In the genomic region with DNA sequence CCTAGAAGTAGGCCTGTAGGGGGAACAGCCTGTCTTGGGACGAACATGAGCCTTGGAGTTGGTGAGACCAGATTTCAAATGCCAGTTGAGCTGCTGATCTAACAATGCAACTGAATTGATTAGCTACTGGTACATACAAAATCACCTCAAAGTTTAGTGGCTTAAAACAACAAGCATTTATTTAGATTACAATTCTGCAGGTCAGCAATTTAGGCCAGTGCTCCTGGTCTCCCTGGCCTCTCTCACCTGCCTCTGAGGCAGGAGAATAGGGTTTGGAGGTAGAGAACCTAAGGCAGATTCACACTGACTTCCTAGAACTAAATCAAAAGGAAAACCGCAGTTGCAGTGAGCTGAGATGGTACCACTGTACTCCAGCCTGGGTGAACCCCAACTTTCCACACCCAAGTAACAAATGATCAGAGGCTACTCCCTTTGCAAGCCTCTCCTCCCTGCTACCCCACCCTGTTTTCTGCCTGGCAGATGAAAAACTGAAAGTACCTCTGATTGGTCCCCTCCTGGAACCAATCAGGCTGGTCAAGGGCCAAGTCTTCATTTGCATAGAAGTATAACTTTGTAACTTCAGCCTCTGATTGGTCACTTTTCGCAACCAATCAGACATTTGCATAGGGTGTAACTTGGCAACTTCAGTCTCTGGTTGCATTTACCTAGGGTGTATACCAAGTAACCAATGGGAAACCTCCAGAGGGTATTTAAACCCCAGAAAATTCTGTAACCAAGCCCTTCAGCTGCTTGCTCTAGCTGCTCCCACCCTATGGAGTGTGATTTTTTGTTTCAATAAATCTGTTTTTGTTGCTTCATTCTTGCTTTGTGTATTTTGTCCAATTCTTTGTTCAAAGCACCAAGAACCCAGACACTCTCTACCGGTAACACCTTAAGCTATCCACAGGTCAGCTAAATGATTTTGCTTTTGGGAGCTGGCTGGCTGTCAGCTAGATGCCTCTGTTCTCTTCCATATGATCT, we compare ENCODE assay signal across 9 cellular contexts. TPM values are rescaled to one million over a fixed set of nuclear protein-coding genes. Genes with fewer than 3 reads are reported as not detected.
DNase-seq lines count a peak whose midpoint lies in the region; ATAC-seq, FAIRE-seq and TF ChIP-seq lines count a peak whose summit lies in the region.
"Had no signal": no experiment of that assay in that cellular context is flagged by ENCODE, and none has a peak within 500 bp of the region (broad histone marks: within the 10 kb centered on the region; RNA-seq: fewer than 3 reads in every experiment).

No MANE protein-coding gene starts in this region.

- H3K9me3 Mint-ChIP-seq in activated naive CD8-positive, alpha-beta T cell treated with anti-CD3 and anti-CD28 coated beads, Interleukin-2, amount 10 ng/mL, durations not matched to agents 7 days and 5 days, result no peaks in the 10 kb centered on the region
- no peaks in the 10 kb centered on the region for H3K9me3 Mint-ChIP-seq in activated naive CD8-positive, alpha-beta T cell treated with anti-CD3 and anti-CD28 coated beads for 36 hours
- H3K9me3 Mint-ChIP-seq in type B pancreatic cell, result no peaks in the 10 kb centered on the region

- H3K27ac Mint-ChIP-seq in activated naive CD8-positive, alpha-beta T cell treated with anti-CD3 and anti-CD28 coated beads, Interleukin-2, amount 10 ng/mL, durations not matched to agents 7 days and 5 days, result no peak overlapping the region
- H3K27ac Mint-ChIP-seq in activated naive CD8-positive, alpha-beta T cell treated with anti-CD3 and anti-CD28 coated beads for 36 hours, result no peak overlapping the region
- peak overlapping the region; percentile 47 for H3K27ac Mint-ChIP-seq in type B pancreatic cell

- no peaks in the 10 kb centered on the region for H3F3A ChIP-seq in PC-3 (ENCODE audit: low read length, unreplicated experiment)

- POLR2A ChIA-PET in activated naive CD8-positive, alpha-beta T cell treated with anti-CD3 and anti-CD28 coated beads, Interleukin-2, amount 10 ng/mL, durations not matched to agents 7 days and 5 days (lab: Charles Lee), result interaction anchor here (0.5 to 1.3 kb wide), 3 partner anchors 8 to 70 kb away, joined by 3 read pairs; partner anchors contain the start of gene UBR2
- POLR2A ChIA-PET in PC-3 (lab: Charles Lee; ENCODE audit: unreplicated experiment) (no interaction called here), H1 (lab: Charles Lee; ENCODE audit: partially characterized antibody) (interaction anchor here (0.8 to 1.5 kb wide), 2 partner anchors 9 to 15 kb away, joined by 3 to 6 read pairs; partner anchors contain the start of gene UBR2)

- no peak overlapping the region for H3K9ac ChIP-seq in PC-3 (ENCODE audit: low read length)
- H3K9ac ChIP-seq in H1 (replicated peaks in 1 of 4; ENCODE audit: extremely low read depth in 1 of 4, low read depth in 3 of 4, low read length in 3 of 4), result no peak overlapping the region

- no peak for FAIRE-seq in H1 (lab: Jason Lieb, UNC)

- TF ChIP-seq RAD21 in H1 (IDR thresholded peaks at IDR 0.05 in 1 of 2, conservative IDR thresholded peaks at IDR 0.05 in 1 of 2; ENCODE audit: low read depth in 2 of 2, low read length in 2 of 2), result no peak

- no peaks in the 10 kb centered on the region for H3K79me2 ChIP-seq in PC-3 (ENCODE audit: low read length)
- no peaks in the 10 kb centered on the region for H3K79me2 ChIP-seq in H1 (ENCODE audit: control insufficient read depth in 1 of 2, insufficient read depth in 2 of 2, low read length in 2 of 2)
- no peaks in the 10 kb centered on the region for H3K79me2 ChIP-seq in osteoblast (ENCODE audit: insufficient read depth, low read length)

- no peak overlapping the region for H3K27ac ChIP-seq in PC-3 (ENCODE audit: low read length)
- H3K27ac ChIP-seq in H1 (ENCODE audit: low read depth, low read length), result no peak overlapping the region
- H3K27ac ChIP-seq in osteoblast (ENCODE audit: low read depth, low read length), result no peak overlapping the region
- H3K27ac ChIP-seq: esophagus squamous epithelium had no signal

- H2AFZ ChIP-seq in PC-3 (ENCODE audit: low read length) (no peak overlapping the region), H1 (ENCODE audit: low read length) (0 out of 2 replicates have a peak overlapping the region, but pooled peaks have one; percentile 6), osteoblast (ENCODE audit: low read length) (no peak overlapping the region)

- peaks cover 4% of the 10 kb centered on the region for H3K4me1 Mint-ChIP-seq in activated naive CD8-positive, alpha-beta T cell treated with anti-CD3 and anti-CD28 coated beads, Interleukin-2, amount 10 ng/mL, durations not matched to agents 7 days and 5 days
- peaks cover 3% of the 10 kb centered on the region for H3K4me1 Mint-ChIP-seq in activated naive CD8-positive, alpha-beta T cell treated with anti-CD3 and anti-CD28 coated beads for 36 hours
- no peaks in the 10 kb centered on the region for H3K4me1 Mint-ChIP-seq in type B pancreatic cell (ENCODE audit: unreplicated experiment)

- no peak overlapping the region for H3K23ac ChIP-seq in H1 (ENCODE audit: insufficient read length)

- no peak overlapping the region for H2BK15ac ChIP-seq in H1 (ENCODE audit: low read length)

- H4K5ac ChIP-seq in H1 (ENCODE audit: insufficient read length, low read depth, low read length), result no peak overlapping the region

- H3K36me3 ChIP-seq in PC-3 (ENCODE audit: low read depth, low read length), result no peaks in the 10 kb centered on the region
- no peaks in the 10 kb centered on the region for H3K36me3 ChIP-seq in H1 (ENCODE audit: control insufficient read depth in 2 of 4, insufficient read depth in 4 of 4, low read length in 3 of 4)
- no peaks in the 10 kb centered on the region for H3K36me3 ChIP-seq in osteoblast (ENCODE audit: insufficient read depth, low read length)
- H3K36me3 ChIP-seq: esophagus squamous epithelium had no signal

- no peak overlapping the region for H2BK12ac ChIP-seq in H1 (ENCODE audit: low read depth, low read length)

- no peak overlapping the region for H4K8ac ChIP-seq in H1 (ENCODE audit: extremely low read depth, insufficient read depth, low read length)

- H3K9me3 ChIP-seq in PC-3 (ENCODE audit: low read length) (no peaks in the 10 kb centered on the region), H1 (ENCODE audit: insufficient read depth in 2 of 2, low read depth in 1 of 2, low read length in 1 of 2) (peaks cover 3 to 4% of the 10 kb centered on the region in 2 experiments; a peak in 2 of 4 replicates), osteoblast (ENCODE audit: low read depth, low read length) (no peaks in the 10 kb centered on the region)
- H3K9me3 ChIP-seq: esophagus squamous epithelium had no signal

- CTCF ChIA-PET in PC-3 (lab: Charles Lee), result no interaction called here
- CTCF ChIA-PET in H1 (lab: Charles Lee; ENCODE audit: partially characterized antibody), result interaction anchor here (0.6 to 2.8 kb wide), 6 partner anchors 8 to 395 kb away, joined by 3 to 21 read pairs (median 6); partner anchors contain the start of gene UBR2

- BruUV-seq in PC-3 (replicated peaks; lab: Mats Ljungman, UMichigan), result no TSS peak

- H4K91ac ChIP-seq in H1 (replicated peaks; ENCODE audit: insufficient read length, low read length), result no peak overlapping the region

- H3K4me3 Mint-ChIP-seq in activated naive CD8-positive, alpha-beta T cell treated with anti-CD3 and anti-CD28 coated beads, Interleukin-2, amount 10 ng/mL, durations not matched to agents 7 days and 5 days, result no peak overlapping the region
- H3K4me3 Mint-ChIP-seq in activated naive CD8-positive, alpha-beta T cell treated with anti-CD3 and anti-CD28 coated beads for 36 hours, result no peak overlapping the region
- peak overlapping the region; percentile 3 for H3K4me3 Mint-ChIP-seq in type B pancreatic cell

- H3K4me2 ChIP-seq in PC-3 (ENCODE audit: low read length) (no peak overlapping the region), H1 (ENCODE audit: insufficient read depth in 1 of 2, low read depth in 2 of 2, low read length in 2 of 2) (no peak overlapping the region), osteoblast (ENCODE audit: insufficient read depth, low read length) (no peak overlapping the region)

- H3K18ac ChIP-seq in H1 (ENCODE audit: extremely low read depth, low read length), result no peak overlapping the region

- no peak for TF ChIP-seq POLR2A in H1 (IDR thresholded peaks at IDR 0.05; ENCODE audit: control extremely low read depth in 1 of 2, low read depth in 2 of 2, low read length in 2 of 2)

- no peak overlapping the region for H2BK20ac ChIP-seq in H1 (ENCODE audit: low read length)

- H3K4me1 ChIP-seq in PC-3 (ENCODE audit: insufficient read depth, low read length), result no peaks in the 10 kb centered on the region
- no peaks in the 10 kb centered on the region for H3K4me1 ChIP-seq in H1 (replicated peaks in 1 of 4; ENCODE audit: control insufficient read depth in 3 of 4, insufficient read depth in 4 of 4, low read length in 3 of 4)
- no peaks in the 10 kb centered on the region for H3K4me1 ChIP-seq in osteoblast (ENCODE audit: insufficient read depth, low read length)

- H3K4me3 ChIP-seq in PC-3 (ENCODE audit: low read length) (no peak overlapping the region), H1 (ENCODE audit: extremely low read depth in 1 of 4, insufficient read depth in 2 of 4, low read depth in 3 of 4, low read length in 4 of 4) (no peak overlapping the region), osteoblast (ENCODE audit: insufficient read depth, low read length) (no peak overlapping the region)
- H3K4me3 ChIP-seq: esophagus squamous epithelium had no signal

- no peak for TF ChIP-seq EP300 in H1 (IDR thresholded peaks at IDR 0.05; ENCODE audit: borderline replicate concordance in 1 of 2, low read depth in 2 of 2, low read length in 2 of 2)

- H3K14ac ChIP-seq in H1 (ENCODE audit: insufficient read length), result no peak overlapping the region

- H3K27me3 ChIP-seq in PC-3 (ENCODE audit: low read length), result no peaks in the 10 kb centered on the region
- peaks cover 0 to 2% (median 0%) of the 10 kb centered on the region in 4 experiments; a peak in 1 of 7 replicates for H3K27me3 ChIP-seq in H1 (replicated peaks in 1 of 4; ENCODE audit: control insufficient read depth in 3 of 4, extremely low read depth in 1 of 4, insufficient read depth in 3 of 4, low read length in 3 of 4)
- H3K27me3 ChIP-seq in osteoblast (ENCODE audit: insufficient read depth, low read length), result no peaks in the 10 kb centered on the region
- H3K27me3 ChIP-seq: esophagus squamous epithelium had no signal

- no peak overlapping the region for H2AK5ac ChIP-seq in H1 (ENCODE audit: low read depth, low read length)

- 94% methylated on average over 4 of the region's 4 CpGs; no CpG with 5 or more reads in 1 of the 2 experiments for WGBS in H1 (ENCODE audit: extremely low coverage in 1 of 2, insufficient coverage in 1 of 2, insufficient read length in 1 of 2, insufficient replicate concordance in 2 of 2, low coverage in 1 of 2, low lambda C conversion rate in 2 of 2, missing lambda C conversion rate in 1 of 2), 2 experiments

- no peaks in the 10 kb centered on the region for H4K20me1 ChIP-seq in PC-3 (ENCODE audit: low read length)
- H4K20me1 ChIP-seq in H1 (replicated peaks in 1 of 2; ENCODE audit: control insufficient read depth in 1 of 2, insufficient read depth in 2 of 2, low read length in 2 of 2), result no peaks in the 10 kb centered on the region
- H4K20me1 ChIP-seq in osteoblast (ENCODE audit: insufficient read depth, low read length), result no peaks in the 10 kb centered on the region

- H3K23me2 ChIP-seq in H1 (ENCODE audit: low read depth, low read length), result no peaks in the 10 kb centered on the region

- peaks cover 3% of the 10 kb centered on the region for H3K36me3 Mint-ChIP-seq in activated naive CD8-positive, alpha-beta T cell treated with anti-CD3 and anti-CD28 coated beads, Interleukin-2, amount 10 ng/mL, durations not matched to agents 7 days and 5 days
- H3K36me3 Mint-ChIP-seq in activated naive CD8-positive, alpha-beta T cell treated with anti-CD3 and anti-CD28 coated beads for 36 hours, result peaks cover 1% of the 10 kb centered on the region
- no peaks in the 10 kb centered on the region for H3K36me3 Mint-ChIP-seq in type B pancreatic cell

- H3K27me3 Mint-ChIP-seq in activated naive CD8-positive, alpha-beta T cell treated with anti-CD3 and anti-CD28 coated beads, Interleukin-2, amount 10 ng/mL, durations not matched to agents 7 days and 5 days, result peaks cover 19% of the 10 kb centered on the region
- peaks cover 13% of the 10 kb centered on the region for H3K27me3 Mint-ChIP-seq in activated naive CD8-positive, alpha-beta T cell treated with anti-CD3 and anti-CD28 coated beads for 36 hours
- no peaks in the 10 kb centered on the region for H3K27me3 Mint-ChIP-seq in type B pancreatic cell

- no peak overlapping the region for H2BK120ac ChIP-seq in H1 (replicated peaks; ENCODE audit: low read depth, low read length)

- no peaks in the 10 kb centered on the region for H3K9me2 ChIP-seq in PC-3 (replicated peaks; ENCODE audit: low read length)

- no peak for DNase-seq in activated naive CD8-positive, alpha-beta T cell treated with anti-CD3 and anti-CD28 coated beads, Interleukin-2, amount 10 ng/mL, durations not matched to agents 7 days and 5 days
- no peak for DNase-seq in activated naive CD8-positive, alpha-beta T cell treated with anti-CD3 and anti-CD28 coated beads for 36 hours
- DNase-seq in PC-3 (peak; percentile 47), H1 (ENCODE audit: low read depth in 1 of 2, low spot score in 2 of 2) (no peak), type B pancreatic cell (ENCODE audit: extremely low spot score, unreplicated experiment) (no peak), left cardiac atrium (no peak), osteoblast (ENCODE audit: insufficient read length, low spot score, missing footprints) (no peak), kidney tubule cell (ENCODE audit: low spot score) (no peak)
- DNase-seq: esophagus squamous epithelium had no signal

- TF ChIP-seq CTCF in PC-3 (conservative IDR thresholded peaks at IDR 0.05; ENCODE audit: low read depth, low read length), result no peak
- TF ChIP-seq CTCF in H1 (IDR thresholded peaks at IDR 0.05; ENCODE audit: control extremely low read depth in 1 of 3, insufficient read depth in 1 of 3, low read depth in 1 of 3, low read length in 3 of 3), result no peak
- TF ChIP-seq CTCF in type B pancreatic cell (conservative IDR thresholded peaks at IDR 0.05), result no peak
- no peak for TF ChIP-seq CTCF in osteoblast (IDR thresholded peaks at IDR 0.05; ENCODE audit: extremely low read depth, low read depth, low read length)

- H3K79me1 ChIP-seq in H1 (ENCODE audit: low read depth, low read length), result no peaks in the 10 kb centered on the region

- no peak overlapping the region for H3K4ac ChIP-seq in H1 (replicated peaks; ENCODE audit: insufficient read length, low read depth, low read length)

- peak; percentile 61 for ATAC-seq in activated naive CD8-positive, alpha-beta T cell treated with anti-CD3 and anti-CD28 coated beads, Interleukin-2, amount 10 ng/mL, durations not matched to agents 7 days and 5 days (ENCODE audit: low read depth)
- no peak for ATAC-seq in PC-3
- ATAC-seq in left cardiac atrium, result no peak

- no peak overlapping the region for H2BK5ac ChIP-seq in H1 (ENCODE audit: low read depth, low read length)

- no peak overlapping the region for H3K56ac ChIP-seq in H1 (replicated peaks; ENCODE audit: insufficient read length, low read depth, low read length)

- intact Hi-C loops in PC-3 (cut with micrococcal nuclease), result no loop called here
- intact Hi-C loops in left cardiac atrium (cut with DNase I), result no loop called here

RNA-seq across cellular contexts. Expression of gene UBR2, which starts 8.1 kb away (rescaled TPM):
- 10 to 100 TPM; 37.2 to 38.6 TPM for total RNA-seq in activated naive CD8-positive, alpha-beta T cell treated with anti-CD3 and anti-CD28 coated beads, Interleukin-2, amount 10 ng/mL, durations not matched to agents 7 days and 5 days
- 10 to 100 TPM; 18.7 to 19.5 TPM for total RNA-seq in activated naive CD8-positive, alpha-beta T cell treated with anti-CD3 and anti-CD28 coated beads for 36 hours
- total RNA-seq in PC-3 (2014; rRNA removed), result 15.7 and 19.6 TPM in 2 replicates
- total RNA-seq in H1 (2021; fragmentation: NEBNext Ultra II Directional; extraction: Animal tissue kit (Norgen Biotek cat#: 25700)), result 17.2 and 19.5 TPM in 2 replicates
- polyA plus RNA-seq in H1 (2011; rRNA removed), result 4.5 and 6.5 TPM in 2 replicates
- 7.0 TPM for polyA plus RNA-seq in H1 (2011; cell fraction: cytosol; rRNA removed)
- 7.1 TPM for polyA plus RNA-seq in H1 (2011; cell fraction: nucleus; rRNA removed)
- 6.4 to 10.6 TPM (median 8.2 TPM) in 4 replicates for polyA plus RNA-seq in H1 (2012, experiment 1 of 2)
- polyA plus RNA-seq in H1 (2012, experiment 2 of 2), result 0.66 TPM
- polyA plus RNA-seq in H1 (2013, experiment 1 of 2), result 5.6 TPM
- polyA plus RNA-seq in H1 (2013, experiment 2 of 2), result 5.5 TPM
- polyA minus RNA-seq in H1 (2011; rRNA and poly(A)+ RNA removed), result 17.7 and 23.9 TPM in 2 replicates
- 10.2 TPM for polyA minus RNA-seq in H1 (2011; cell fraction: cytosol; rRNA and poly(A)+ RNA removed)
- 17.3 TPM for polyA minus RNA-seq in H1 (2011; cell fraction: nucleus; rRNA and poly(A)+ RNA removed)
- 26.6 and 28.1 TPM in 2 replicates for total RNA-seq in type B pancreatic cell (ENCODE audit: low replicate concordance)
- 10 to 100 TPM; 26.8 to 27.4 TPM for total RNA-seq in left cardiac atrium
- 31.5 and 32.1 TPM in 2 replicates for total RNA-seq in osteoblast
